20 cellular contexts compared by ENCODE assay signal in genomic region chr3:123422457-123422856, GRCh38. TPM values are rescaled to one million over a fixed set of nuclear protein-coding genes. Genes with fewer than 3 reads are reported as not detected.
DNase-seq lines count a peak whose midpoint lies in the region; ATAC-seq and TF ChIP-seq lines count a peak whose summit lies in the region.
"Had no signal": no experiment of that assay in that cellular context is flagged by ENCODE, and none has a peak within 500 bp of the region (broad histone marks: within the 10 kb centered on the region; RNA-seq: fewer than 3 reads in every experiment).

No MANE protein-coding gene starts in this region.

- intact Hi-C loops in colonic mucosa (cut with DNase I) = no loop called here

- no peak overlapping the region for H3K9ac ChIP-seq in colonic mucosa (ENCODE audit: low read depth in 2 of 2, low read length in 2 of 2)

- H3K27me3 Mint-ChIP-seq in WTC11 (ENCODE audit: low read depth) = no peaks in the 10 kb centered on the region
- H3K27me3 Mint-ChIP-seq: activated naive CD4-positive, alpha-beta T cell treated with anti-CD3 and anti-CD28 coated beads, Interleukin-2, amount 50 U/mL, for 24 hours had no signal

- ATAC-seq in WTC11 (peak; percentile 76), HG02798 (IDR thresholded peaks at IDR 0.05; ENCODE audit: poor library complexity, unreplicated experiment) (no peak), upper lobe of left lung (ENCODE audit: low FRiP score in 2 of 2) (no peak), HG03521 (IDR thresholded peaks at IDR 0.05; ENCODE audit: unreplicated experiment) (no peak), HG02610 (IDR thresholded peaks at IDR 0.05; ENCODE audit: unreplicated experiment) (no peak)
- ATAC-seq: activated T-helper 17 cell treated with anti-CD3 and anti-CD28 coated beads, Interleukin-2, amount 50 U/mL, for 72 hours; CD8-positive, alpha-beta T cell; K562; stimulated activated naive B cell treated with anti-CD40 and anti-IgM and Interleukin-4, amounts not matched to agents 10 μg/mL and 1 μg/mL and 100 μg/mL, for 72 hours; upper lobe of right lung had no signal

- H3K4me3 ChIP-seq in colonic mucosa = no peak overlapping the region
- H3K4me3 ChIP-seq in upper lobe of left lung = no peak overlapping the region
- H3K4me3 ChIP-seq: K562, MG63, upper lobe of right lung had no signal

- CTCF ChIA-PET in WTC11 (lab: Charles Lee) = interaction anchor here (0.7 to 2.5 kb wide), 15 partner anchors 10 to 220 kb away, joined by 3 to 26 read pairs (median 4); partner anchors contain the start of gene ADCY5

- 92 to 93% methylated on average over 5 of the region's 5 CpGs for WGBS in upper lobe of left lung, 2 donors

- H3K36me3 Mint-ChIP-seq in WTC11 = no peaks in the 10 kb centered on the region
- H3K36me3 Mint-ChIP-seq: activated naive CD4-positive, alpha-beta T cell treated with anti-CD3 and anti-CD28 coated beads, Interleukin-2, amount 50 U/mL, for 24 hours; CD8-positive, alpha-beta T cell; stimulated activated naive B cell treated with anti-CD40 and anti-IgM and Interleukin-4, amounts not matched to agents 10 μg/mL and 1 μg/mL and 100 μg/mL, for 72 hours had no signal

- no peak overlapping the region for H3K4me3 Mint-ChIP-seq in WTC11
- H3K4me3 Mint-ChIP-seq: activated B cell treated with CpG ODN at 0.5 μM for 24 hours; activated naive CD4-positive, alpha-beta T cell treated with anti-CD3 and anti-CD28 coated beads, Interleukin-2, amount 50 U/mL, for 24 hours; activated T-helper 17 cell treated with anti-CD3 and anti-CD28 coated beads, Interleukin-2, amount 50 U/mL, for 72 hours; CD8-positive, alpha-beta T cell; stimulated activated naive B cell treated with anti-CD40 and anti-IgM and Interleukin-4, amounts not matched to agents 10 μg/mL and 1 μg/mL and 100 μg/mL, for 72 hours had no signal

- no peaks in the 10 kb centered on the region for H3K9me3 Mint-ChIP-seq in WTC11
- H3K9me3 Mint-ChIP-seq: activated B cell treated with CpG ODN at 0.5 μM for 24 hours; activated naive CD4-positive, alpha-beta T cell treated with anti-CD3 and anti-CD28 coated beads, Interleukin-2, amount 50 U/mL, for 24 hours; activated T-helper 17 cell treated with anti-CD3 and anti-CD28 coated beads, Interleukin-2, amount 50 U/mL, for 72 hours; CD8-positive, alpha-beta T cell; stimulated activated naive B cell treated with anti-CD40 and anti-IgM and Interleukin-4, amounts not matched to agents 10 μg/mL and 1 μg/mL and 100 μg/mL, for 72 hours had no signal

- TF ChIP-seq EP300 in upper lobe of left lung (IDR thresholded peaks at IDR 0.05) = no peak

- H3K27ac Mint-ChIP-seq in WTC11 = no peak overlapping the region
- H3K27ac Mint-ChIP-seq: activated B cell treated with CpG ODN at 0.5 μM for 24 hours; activated naive CD4-positive, alpha-beta T cell treated with anti-CD3 and anti-CD28 coated beads, Interleukin-2, amount 50 U/mL, for 24 hours; activated T-helper 17 cell treated with anti-CD3 and anti-CD28 coated beads, Interleukin-2, amount 50 U/mL, for 72 hours; CD8-positive, alpha-beta T cell; stimulated activated naive B cell treated with anti-CD40 and anti-IgM and Interleukin-4, amounts not matched to agents 10 μg/mL and 1 μg/mL and 100 μg/mL, for 72 hours had no signal

- H3K27me3 ChIP-seq in colonic mucosa = no peaks in the 10 kb centered on the region
- no peaks in the 10 kb centered on the region for H3K27me3 ChIP-seq in layer of hippocampus (ENCODE audit: control insufficient read depth, insufficient read depth, low read length)
- H3K27me3 ChIP-seq in upper lobe of left lung = no peaks in the 10 kb centered on the region
- H3K27me3 ChIP-seq: upper lobe of right lung had no signal

- H3K27ac ChIP-seq in colonic mucosa = peak overlapping the region; percentile 40
- peak overlapping the region; percentile 58 for H3K27ac ChIP-seq in layer of hippocampus (ENCODE audit: low read depth, low read length)
- H3K27ac ChIP-seq in substantia nigra (ENCODE audit: low read depth, low read length, poor library complexity, severe bottlenecking) = peak overlapping the region; percentile 96
- H3K27ac ChIP-seq in upper lobe of left lung = no peak overlapping the region
- H3K27ac ChIP-seq: upper lobe of right lung had no signal

- peaks cover 5% of the 10 kb centered on the region for H3K4me1 ChIP-seq in colonic mucosa
- peaks cover 0 to 4% (median 3%) of the 10 kb centered on the region in 4 donors for H3K4me1 ChIP-seq in upper lobe of left lung

- H3K36me3 ChIP-seq in colonic mucosa = no peaks in the 10 kb centered on the region
- no peaks in the 10 kb centered on the region for H3K36me3 ChIP-seq in upper lobe of left lung
- H3K36me3 ChIP-seq: MG63, upper lobe of right lung had no signal

- DNase-seq in WTC11 (ENCODE audit: low spot score) (peak; percentile 39), colonic mucosa (no peak), substantia nigra (lab: John Stamatoyannopoulos, UW) (no peak), upper lobe of left lung (no peak)
- DNase-seq: activated B cell treated with CpG ODN at 0.5 μM for 24 hours; CD8-positive, alpha-beta T cell; NCI-H1417 treated with DMSO at 0.1 percent for 48 hours; stimulated activated CD4-positive, alpha-beta T cell treated with anti-CD3 and anti-CD28 coated beads, Interleukin-2, amount 100 ng/mL, for 48 hours; stimulated activated naive B cell treated with anti-CD40 and anti-IgM and Interleukin-4, amounts not matched to agents 10 μg/mL and 1 μg/mL and 100 μg/mL, for 72 hours; SW 1271; T1000; upper lobe of right lung had no signal

- H3K9me3 ChIP-seq in colonic mucosa (no peaks in the 10 kb centered on the region), upper lobe of left lung (no peaks in the 10 kb centered on the region)
- H3K9me3 ChIP-seq: MG63, upper lobe of right lung had no signal

- POLR2A ChIA-PET in WTC11 (lab: Charles Lee) = no interaction called here

- no peak for TF ChIP-seq POLR2A in upper lobe of left lung (IDR thresholded peaks at IDR 0.05)

- peaks cover 9% of the 10 kb centered on the region for H3K4me1 Mint-ChIP-seq in WTC11
- H3K4me1 Mint-ChIP-seq: activated B cell treated with CpG ODN at 0.5 μM for 24 hours; activated naive CD4-positive, alpha-beta T cell treated with anti-CD3 and anti-CD28 coated beads, Interleukin-2, amount 50 U/mL, for 24 hours; activated T-helper 17 cell treated with anti-CD3 and anti-CD28 coated beads, Interleukin-2, amount 50 U/mL, for 72 hours had no signal

- no peak; the same call in 1 of the 2 replicates for TF ChIP-seq CTCF in WTC11 (IDR thresholded peaks at IDR 0.05)
- TF ChIP-seq CTCF in colonic mucosa (IDR thresholded peaks at IDR 0.05) = no peak
- TF ChIP-seq CTCF in upper lobe of left lung (IDR thresholded peaks at IDR 0.05) = no peak

TF ChIP-seq in WTC11, 78 proteins besides CTCF, POLR2A, EP300 and RAD21 (continues in another document):
- no peak for TF ChIP-seq TCF7 (CRISPR knock-in tag; IDR thresholded peaks at IDR 0.05; ENCODE audit: low read depth)
- no peak for TF ChIP-seq FOXK1 (CRISPR knock-in tag; IDR thresholded peaks at IDR 0.05)
- TF ChIP-seq PRRX2 (CRISPR knock-in tag; IDR thresholded peaks at IDR 0.05) = no peak
- no peak for TF ChIP-seq TEAD1 (CRISPR knock-in tag; IDR thresholded peaks at IDR 0.05)
- no peak for TF ChIP-seq MXD4 (CRISPR knock-in tag; IDR thresholded peaks at IDR 0.05; ENCODE audit: borderline replicate concordance)
- no peak for TF ChIP-seq CREB1 (CRISPR knock-in tag; IDR thresholded peaks at IDR 0.05)
- TF ChIP-seq HMGA2 (CRISPR knock-in tag; IDR thresholded peaks at IDR 0.05) = no peak
- no peak for TF ChIP-seq NFATC4 (CRISPR knock-in tag; IDR thresholded peaks at IDR 0.05)
- no peak for TF ChIP-seq NR2C2 (CRISPR knock-in tag; IDR thresholded peaks at IDR 0.05)
- TF ChIP-seq, protein P1, sequence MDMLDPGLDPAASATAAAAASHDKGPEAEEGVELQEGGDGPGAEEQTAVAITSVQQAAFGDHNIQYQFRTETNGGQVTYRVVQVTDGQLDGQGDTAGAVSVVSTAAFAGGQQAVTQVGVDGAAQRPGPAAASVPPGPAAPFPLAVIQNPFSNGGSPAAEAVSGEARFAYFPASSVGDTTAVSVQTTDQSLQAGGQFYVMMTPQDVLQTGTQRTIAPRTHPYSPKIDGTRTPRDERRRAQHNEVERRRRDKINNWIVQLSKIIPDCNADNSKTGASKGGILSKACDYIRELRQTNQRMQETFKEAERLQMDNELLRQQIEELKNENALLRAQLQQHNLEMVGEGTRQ (CRISPR knock-in tag; IDR thresholded peaks at IDR 0.05) = no peak
- TF ChIP-seq ELF4 (CRISPR knock-in tag; IDR thresholded peaks at IDR 0.05; ENCODE audit: low read depth) = no peak
- no peak for TF ChIP-seq CBFB (CRISPR knock-in tag; IDR thresholded peaks at IDR 0.05; ENCODE audit: low read depth)
- TF ChIP-seq, protein P2, sequence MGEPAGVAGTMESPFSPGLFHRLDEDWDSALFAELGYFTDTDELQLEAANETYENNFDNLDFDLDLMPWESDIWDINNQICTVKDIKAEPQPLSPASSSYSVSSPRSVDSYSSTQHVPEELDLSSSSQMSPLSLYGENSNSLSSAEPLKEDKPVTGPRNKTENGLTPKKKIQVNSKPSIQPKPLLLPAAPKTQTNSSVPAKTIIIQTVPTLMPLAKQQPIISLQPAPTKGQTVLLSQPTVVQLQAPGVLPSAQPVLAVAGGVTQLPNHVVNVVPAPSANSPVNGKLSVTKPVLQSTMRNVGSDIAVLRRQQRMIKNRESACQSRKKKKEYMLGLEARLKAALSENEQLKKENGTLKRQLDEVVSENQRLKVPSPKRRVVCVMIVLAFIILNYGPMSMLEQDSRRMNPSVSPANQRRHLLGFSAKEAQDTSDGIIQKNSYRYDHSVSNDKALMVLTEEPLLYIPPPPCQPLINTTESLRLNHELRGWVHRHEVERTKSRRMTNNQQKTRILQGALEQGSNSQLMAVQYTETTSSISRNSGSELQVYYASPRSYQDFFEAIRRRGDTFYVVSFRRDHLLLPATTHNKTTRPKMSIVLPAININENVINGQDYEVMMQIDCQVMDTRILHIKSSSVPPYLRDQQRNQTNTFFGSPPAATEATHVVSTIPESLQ (CRISPR knock-in tag; IDR thresholded peaks at IDR 0.05) = no peak

RNA-seq across cellular contexts. Expression of gene ADCY5, which starts 26.4 kb away (rescaled TPM):
- total RNA-seq in WTC11 (2021) = 23.5 to 28.6 TPM (median 26.8 TPM) in 3 replicates
- 1 to 10 TPM; 5.6 to 7.8 TPM for total RNA-seq in colonic mucosa
- total RNA-seq in upper lobe of left lung = 10 to 100 TPM in 2 of 6 donors, 1 to 10 TPM in 4; 2.1 to 23.0 (median 3.2) TPM
- total RNA-seq: activated B cell treated with CpG ODN at 0.5 μM for 24 hours; activated T-helper 17 cell treated with anti-CD3 and anti-CD28 coated beads, Interleukin-2, amount 50 U/mL, for 72 hours; CD8-positive, alpha-beta T cell; K562 had no signal

Comparison
In these comparisons a context has a peak if more than half of its experiments do, and no peak if none do; other contexts are left out.
1. H3K27ac ChIP-seq: peak in colonic mucosa (single experiment), layer of hippocampus (single experiment) and substantia nigra (single experiment); none in upper lobe of left lung (0 of 4).